7 cellular contexts compared by ENCODE assay signal in the genomic region with DNA sequence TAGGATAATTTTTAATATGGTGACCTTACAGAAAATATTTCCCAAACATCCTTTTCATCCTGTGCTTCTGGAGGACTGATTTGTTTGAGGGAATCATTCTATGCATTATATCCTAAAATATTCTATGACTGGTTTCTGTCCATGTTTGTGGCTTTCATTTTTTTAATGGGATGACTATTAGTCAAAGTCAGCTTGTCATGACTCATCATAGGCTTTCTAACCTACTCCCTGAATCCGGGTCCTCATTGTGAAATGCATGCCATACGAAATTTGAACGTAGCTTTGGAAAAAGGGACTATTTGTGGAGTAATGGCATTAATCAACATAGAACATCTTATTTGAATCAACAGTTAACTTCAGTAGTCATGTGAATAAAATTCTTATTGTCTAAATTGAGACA. TPM values are rescaled to one million over a fixed set of nuclear protein-coding genes. Genes with fewer than 3 reads are reported as not detected.
DNase-seq lines count a peak whose midpoint lies in the region; ATAC-seq, FAIRE-seq and TF ChIP-seq lines count a peak whose summit lies in the region.
"Had no signal": no experiment of that assay in that cellular context is flagged by ENCODE, and none has a peak within 500 bp of the region (broad histone marks: within the 10 kb centered on the region; RNA-seq: fewer than 3 reads in every experiment).

No MANE protein-coding gene starts in this region.

- H3K4me2 ChIP-seq in GM12878 (ENCODE audit: control insufficient read depth, insufficient read depth) = peak overlapping the region; percentile 7; the same call in 1 of the 2 replicates

- WGBS in GM12878 (ENCODE audit: insufficient coverage, insufficient replicate concordance, low lambda C conversion rate, missing lambda C conversion rate) = 0% methylated on average over 3 of the region's 3 CpGs

- no peaks in the 10 kb centered on the region for H3K79me2 ChIP-seq in GM12878 (ENCODE audit: control insufficient read depth, insufficient read depth, low read length)

- H3K4me3 ChIP-seq in GM12878 (no peak overlapping the region), retinal pigment epithelial cell (ENCODE audit: low read length) (no peak overlapping the region)

- RAD21 ChIA-PET in GM12878 (lab: Charles Lee; ENCODE audit: unreplicated experiment) = interaction anchor here (4.0 kb wide), 1 partner anchor 53 kb away, joined by 26 read pairs; the partner anchor contains the start of gene ATP6V0A2

- peak; percentile 97 for DNase-seq in HCEC 1CT
- no peak for DNase-seq in GM12878 (ENCODE audit: low read depth, low spot score)
- peak; percentile 48 for DNase-seq in retinal pigment epithelial cell (ENCODE audit: low read depth)
- no peak for DNase-seq in left lobe of liver (ENCODE audit: low spot score)
- no peak for DNase-seq in cerebellum (ENCODE audit: low spot score)
- no peak for DNase-seq in left colon

- SMC1A ChIA-PET in GM12878 (lab: Charles Lee; ENCODE audit: uncharacterized antibody, unreplicated experiment) = interaction anchor here (0.9 to 4.9 kb wide), 7 partner anchors 12 to 53 kb away, joined by 3 to 32 read pairs (median 4); partner anchors contain the start of gene ATP6V0A2

- no TSS peak for BruUV-seq in GM12878 (replicated peaks; lab: Mats Ljungman, UMichigan)

- in situ Hi-C loops in GM12878 (cut with MboI) = no loop called here

- H4K20me1 ChIP-seq in GM12878 (ENCODE audit: control insufficient read depth, insufficient read depth) = no peaks in the 10 kb centered on the region

- POLR2A ChIA-PET in GM12878 (lab: Charles Lee) = interaction anchor here (1.2 to 6.8 kb wide), 3 partner anchors 9 to 52 kb away, joined by 3 to 56 read pairs (median 5); partner anchors contain the start of genes ATP6V0A2 and TCTN2

- no peak for TF ChIP-seq RAD21 in GM12878 (IDR thresholded peaks at IDR 0.05; ENCODE audit: insufficient read depth, low read depth, low read length)

- peak; percentile 27 for FAIRE-seq in GM12878 (lab: Jason Lieb, UNC)
- FAIRE-seq: GM18507 had no signal

- CTCF ChIA-PET in GM12878 (lab: Yijun Ruan, JAX) = interaction anchor here (1.0 to 1.1 kb wide), 2 partner anchors 13 to 422 kb away, joined by 3 read pairs; no protein-coding TSS in a partner anchor

- no peaks in the 10 kb centered on the region for H3K27me3 ChIP-seq in GM12878 (replicated peaks in 1 of 2; ENCODE audit: control insufficient read depth in 2 of 2, insufficient read depth in 2 of 2, low read length in 1 of 2)

- H3K9ac ChIP-seq in GM12878 (ENCODE audit: control insufficient read depth, insufficient read depth, low read length) = peak overlapping the region; percentile 16; the same call in 1 of the 2 replicates

- no peak for TF ChIP-seq EP300 in GM12878 (IDR thresholded peaks at IDR 0.05; ENCODE audit: borderline replicate concordance in 1 of 2, control insufficient read depth in 1 of 2, low read depth in 2 of 2, low read length in 2 of 2)

- peaks cover 36% of the 10 kb centered on the region for H3K4me1 ChIP-seq in GM12878 (ENCODE audit: control insufficient read depth, insufficient read depth, low read length)

- ATAC-seq in GM12878 (peak; percentile 29), left lobe of liver (no peak), left colon (no peak)

- TF ChIP-seq CTCF in GM12878 (IDR thresholded peaks at IDR 0.05 in 2 of 3, conservative IDR thresholded peaks at IDR 0.05 in 1 of 3; ENCODE audit: control insufficient read depth in 2 of 3, extremely low read depth in 1 of 3, insufficient read depth in 1 of 3, low read depth in 3 of 3, low read length in 3 of 3) (no peak), retinal pigment epithelial cell (conservative IDR thresholded peaks at IDR 0.05; ENCODE audit: low read depth, low read length) (no peak)

- H3K27ac ChIP-seq in GM12878 (ENCODE audit: control insufficient read depth, insufficient read depth) = peak overlapping the region; percentile 63

- no peak for TF ChIP-seq POLR2A in GM12878 (IDR thresholded peaks at IDR 0.05; ENCODE audit: low read depth, low read length)

- no peaks in the 10 kb centered on the region for H3K9me3 ChIP-seq in GM12878 (replicated peaks; ENCODE audit: control insufficient read depth, insufficient read depth, low read length)

- H3K36me3 ChIP-seq in GM12878 (ENCODE audit: control insufficient read depth in 2 of 2, insufficient read depth in 2 of 2, low read length in 1 of 2) = peaks cover 5 to 11% of the 10 kb centered on the region in 2 experiments; a peak in 3 of 4 replicates

- peak overlapping the region; percentile 17; the same call in 1 of the 2 replicates for H2AFZ ChIP-seq in GM12878 (ENCODE audit: control insufficient read depth, low read depth, low read length)

- intact Hi-C loops in GM12878 (cut with micrococcal nuclease; ENCODE audit: unreplicated experiment) (no loop called here), left colon (cut with DNase I, micrococcal nuclease) (no loop called here)

RNA-seq across cellular contexts. Expression of gene TCTN2, which starts 10.6 kb away (rescaled TPM):
- 27.0 and 32.0 TPM in 2 replicates for total RNA-seq in GM12878 (2013; cell fraction: nucleolus; rRNA removed)
- total RNA-seq in GM12878 (2014; rRNA removed) (4.2 and 4.7 TPM in 2 replicates), GM12878 (2014; rRNA removed; fragmentation: Illumina TruSeq; extraction: Trizol) (3.1 and 3.2 TPM in 2 replicates), GM12878 (2021) (3.6 and 5.5 TPM in 2 replicates), left lobe of liver (1.5 TPM), cerebellum (22.8 TPM), left colon (1 to 10 TPM; 4.8 to 6.0 TPM)
- 4.6 TPM for polyA plus RNA-seq in GM12878 (2011; ENCODE audit: low read depth)
- polyA plus RNA-seq in GM12878 (2011; rRNA removed) (3.3 and 3.9 TPM in 2 replicates), GM12878 (2014; fragmentation: Illumina TruSeq; extraction: Trizol) (3.8 and 4.8 TPM in 2 replicates), GM12878 (2014; fragmentation: Nextera tagmentation; extraction: Ambion mirVana) (under 1 TPM; 0.55 to 0.76 TPM), GM12878 (2014; rRNA removed) (2.8 and 3.4 TPM in 2 replicates), GM12878 (2016; fragmentation: Nextera tagmentation; extraction: Ambion mirVana) (1 to 10 TPM; 2.5 to 2.6 TPM)
- polyA plus RNA-seq in GM12878 (2011; cell fraction: cytosol; rRNA removed) = 3.5 and 4.8 TPM in 2 replicates
- polyA plus RNA-seq in GM12878 (2011; cell fraction: nucleus; rRNA removed) = 7.0 and 7.3 TPM in 2 replicates
- polyA plus RNA-seq in GM12878 (2012) = 4.6 and 4.8 TPM in 2 replicates
- 6.2 and 6.4 TPM in 2 replicates for polyA minus RNA-seq in GM12878 (2011; rRNA and poly(A)+ RNA removed)
- polyA minus RNA-seq in GM12878 (2011; cell fraction: cytosol; rRNA and poly(A)+ RNA removed) = 1.9 and 2.6 TPM in 2 replicates
- 2.7 and 5.4 TPM in 2 replicates for polyA minus RNA-seq in GM12878 (2011; cell fraction: nucleus; rRNA and poly(A)+ RNA removed)

RNA-seq across cellular contexts. Expression of gene GTF2H3, which starts 26.7 kb away (rescaled TPM):
- 45.5 and 55.4 TPM in 2 replicates for total RNA-seq in GM12878 (2013; cell fraction: nucleolus; rRNA removed)
- total RNA-seq in GM12878 (2014; rRNA removed) (31.5 and 49.0 TPM in 2 replicates), GM12878 (2014; rRNA removed; fragmentation: Illumina TruSeq; extraction: Trizol) (42.0 and 42.2 TPM in 2 replicates), GM12878 (2021) (38.9 and 40.0 TPM in 2 replicates), left lobe of liver (7.5 TPM), cerebellum (28.0 TPM), left colon (10 to 100 TPM; 19.6 to 25.1 TPM)
- polyA plus RNA-seq in GM12878 (2011; ENCODE audit: low read depth) = 18.8 TPM
- polyA plus RNA-seq in GM12878 (2011; rRNA removed) (52.2 and 67.2 TPM in 2 replicates), GM12878 (2014; fragmentation: Illumina TruSeq; extraction: Trizol) (62.9 and 78.8 TPM in 2 replicates), GM12878 (2014; fragmentation: Nextera tagmentation; extraction: Ambion mirVana) (10 to 100 TPM; 20.6 to 31.1 TPM), GM12878 (2014; rRNA removed) (25.2 and 25.8 TPM in 2 replicates), GM12878 (2016; fragmentation: Nextera tagmentation; extraction: Ambion mirVana) (10 to 100 TPM; 33.9 to 35.6 TPM)
- 24.4 and 39.0 TPM in 2 replicates for polyA plus RNA-seq in GM12878 (2011; cell fraction: cytosol; rRNA removed)
- polyA plus RNA-seq in GM12878 (2011; cell fraction: nucleus; rRNA removed) = 14.9 and 15.0 TPM in 2 replicates
- polyA plus RNA-seq in GM12878 (2012) = 26.0 and 28.0 TPM in 2 replicates
- polyA minus RNA-seq in GM12878 (2011; rRNA and poly(A)+ RNA removed) = 46.7 and 59.5 TPM in 2 replicates
- polyA minus RNA-seq in GM12878 (2011; cell fraction: cytosol; rRNA and poly(A)+ RNA removed) = 11.0 and 17.0 TPM in 2 replicates
- polyA minus RNA-seq in GM12878 (2011; cell fraction: nucleus; rRNA and poly(A)+ RNA removed) = 10.6 and 12.5 TPM in 2 replicates

RNA-seq across cellular contexts. Expression of gene EIF2B1, which starts 26.8 kb away (rescaled TPM):
- 81.5 and 99.4 TPM in 2 replicates for total RNA-seq in GM12878 (2013; cell fraction: nucleolus; rRNA removed)
- total RNA-seq in GM12878 (2014; rRNA removed) = 46.8 and 50.7 TPM in 2 replicates
- 39.5 and 40.9 TPM in 2 replicates for total RNA-seq in GM12878 (2014; rRNA removed; fragmentation: Illumina TruSeq; extraction: Trizol)
- 60.8 and 63.8 TPM in 2 replicates for total RNA-seq in GM12878 (2021)
- 32.3 TPM for polyA plus RNA-seq in GM12878 (2011; ENCODE audit: low read depth)
- polyA plus RNA-seq in GM12878 (2011; rRNA removed) = 44.6 and 47.9 TPM in 2 replicates
- 43.0 and 47.3 TPM in 2 replicates for polyA plus RNA-seq in GM12878 (2011; cell fraction: cytosol; rRNA removed)
- polyA plus RNA-seq in GM12878 (2011; cell fraction: nucleus; rRNA removed) = 136 and 161 TPM in 2 replicates
- 32.1 and 36.8 TPM in 2 replicates for polyA plus RNA-seq in GM12878 (2012)
- polyA plus RNA-seq in GM12878 (2014; fragmentation: Illumina TruSeq; extraction: Trizol) = 65.7 and 75.4 TPM in 2 replicates
- polyA plus RNA-seq in GM12878 (2014; fragmentation: Nextera tagmentation; extraction: Ambion mirVana) = 10 to 100 TPM; 17.6 to 25.9 TPM
- polyA plus RNA-seq in GM12878 (2014; rRNA removed) = 49.9 and 50.3 TPM in 2 replicates
- 100 to 1,000 TPM; 111 to 131 TPM for polyA plus RNA-seq in GM12878 (2016; fragmentation: Nextera tagmentation; extraction: Ambion mirVana)
- polyA minus RNA-seq in GM12878 (2011; rRNA and poly(A)+ RNA removed) = 17.9 and 22.5 TPM in 2 replicates
- 9.2 and 11.7 TPM in 2 replicates for polyA minus RNA-seq in GM12878 (2011; cell fraction: cytosol; rRNA and poly(A)+ RNA removed)
- 17.9 and 23.2 TPM in 2 replicates for polyA minus RNA-seq in GM12878 (2011; cell fraction: nucleus; rRNA and poly(A)+ RNA removed)
- 23.9 TPM for total RNA-seq in left lobe of liver
- total RNA-seq in cerebellum = 27.5 TPM
- 10 to 100 TPM; 38.8 to 43.4 TPM for total RNA-seq in left colon

RNA-seq across cellular contexts. Expression of gene ATP6V0A2, which starts 51.8 kb away (rescaled TPM):
- 151 and 172 TPM in 2 replicates for total RNA-seq in GM12878 (2013; cell fraction: nucleolus; rRNA removed)
- total RNA-seq in GM12878 (2014; rRNA removed) (51.1 and 53.8 TPM in 2 replicates), GM12878 (2014; rRNA removed; fragmentation: Illumina TruSeq; extraction: Trizol) (28.3 and 28.9 TPM in 2 replicates), GM12878 (2021) (50.3 and 52.3 TPM in 2 replicates), left lobe of liver (10.7 TPM), cerebellum (30.7 TPM), left colon (10 to 100 TPM; 31.3 to 32.6 TPM)
- polyA plus RNA-seq in GM12878 (2011; ENCODE audit: low read depth) = 9.5 TPM
- polyA plus RNA-seq in GM12878 (2011; rRNA removed) (47.9 and 49.6 TPM in 2 replicates), GM12878 (2014; fragmentation: Illumina TruSeq; extraction: Trizol) (32.3 and 41.0 TPM in 2 replicates), GM12878 (2014; fragmentation: Nextera tagmentation; extraction: Ambion mirVana) (10 to 100 TPM in 1 of 2 experiments, 1 to 10 TPM in 1; 9.2 to 17.7 TPM), GM12878 (2014; rRNA removed) (35.0 and 41.4 TPM in 2 replicates), GM12878 (2016; fragmentation: Nextera tagmentation; extraction: Ambion mirVana) (10 to 100 TPM; 36.7 to 39.9 TPM)
- polyA plus RNA-seq in GM12878 (2011; cell fraction: cytosol; rRNA removed) = 29.6 and 34.3 TPM in 2 replicates
- polyA plus RNA-seq in GM12878 (2011; cell fraction: nucleus; rRNA removed) = 48.8 and 49.0 TPM in 2 replicates
- 16.5 and 19.2 TPM in 2 replicates for polyA plus RNA-seq in GM12878 (2012)
- 69.7 and 75.3 TPM in 2 replicates for polyA minus RNA-seq in GM12878 (2011; rRNA and poly(A)+ RNA removed)
- 17.8 and 21.3 TPM in 2 replicates for polyA minus RNA-seq in GM12878 (2011; cell fraction: cytosol; rRNA and poly(A)+ RNA removed)
- 24.5 and 34.2 TPM in 2 replicates for polyA minus RNA-seq in GM12878 (2011; cell fraction: nucleus; rRNA and poly(A)+ RNA removed)

RNA-seq across cellular contexts. Expression of gene DDX55, which starts 58.4 kb away (rescaled TPM):
- total RNA-seq in GM12878 (2013; cell fraction: nucleolus; rRNA removed) = 80.1 and 88.6 TPM in 2 replicates
- 31.6 and 40.1 TPM in 2 replicates for total RNA-seq in GM12878 (2014; rRNA removed)
- total RNA-seq in GM12878 (2014; rRNA removed; fragmentation: Illumina TruSeq; extraction: Trizol) = 33.5 and 34.5 TPM in 2 replicates
- 26.8 and 30.2 TPM in 2 replicates for total RNA-seq in GM12878 (2021)
- 23.8 TPM for polyA plus RNA-seq in GM12878 (2011; ENCODE audit: low read depth)
- polyA plus RNA-seq in GM12878 (2011; rRNA removed) = 32.3 and 37.1 TPM in 2 replicates
- polyA plus RNA-seq in GM12878 (2011; cell fraction: cytosol; rRNA removed) = 26.3 and 33.5 TPM in 2 replicates
- 56.0 and 64.1 TPM in 2 replicates for polyA plus RNA-seq in GM12878 (2011; cell fraction: nucleus; rRNA removed)
- polyA plus RNA-seq in GM12878 (2012) = 20.7 and 23.1 TPM in 2 replicates
- 38.5 and 42.8 TPM in 2 replicates for polyA plus RNA-seq in GM12878 (2014; fragmentation: Illumina TruSeq; extraction: Trizol)
- 1 to 10 TPM; 4.5 to 8.9 TPM for polyA plus RNA-seq in GM12878 (2014; fragmentation: Nextera tagmentation; extraction: Ambion mirVana)
- polyA plus RNA-seq in GM12878 (2014; rRNA removed) = 34.2 and 37.6 TPM in 2 replicates
- polyA plus RNA-seq in GM12878 (2016; fragmentation: Nextera tagmentation; extraction: Ambion mirVana) = 10 to 100 TPM; 41.5 to 42.4 TPM
- polyA minus RNA-seq in GM12878 (2011; rRNA and poly(A)+ RNA removed) = 23.1 and 30.3 TPM in 2 replicates
- 10.8 and 22.2 TPM in 2 replicates for polyA minus RNA-seq in GM12878 (2011; cell fraction: cytosol; rRNA and poly(A)+ RNA removed)
- polyA minus RNA-seq in GM12878 (2011; cell fraction: nucleus; rRNA and poly(A)+ RNA removed) = 19.6 and 30.9 TPM in 2 replicates
- 10.0 TPM for total RNA-seq in left lobe of liver
- total RNA-seq in cerebellum = 20.6 TPM
- total RNA-seq in left colon = 10 to 100 TPM; 13.0 to 15.4 TPM

Comparison
In these comparisons a context has a peak if more than half of its experiments do, and no peak if none do; other contexts are left out.
1. DNase-seq: peak in HCEC 1CT (single experiment) and retinal pigment epithelial cell (single experiment); none in GM12878 (single experiment), left lobe of liver (single experiment), cerebellum (single experiment) and left colon (0 of 2).